29 cellular contexts compared by ENCODE assay signal in the genomic region with DNA sequence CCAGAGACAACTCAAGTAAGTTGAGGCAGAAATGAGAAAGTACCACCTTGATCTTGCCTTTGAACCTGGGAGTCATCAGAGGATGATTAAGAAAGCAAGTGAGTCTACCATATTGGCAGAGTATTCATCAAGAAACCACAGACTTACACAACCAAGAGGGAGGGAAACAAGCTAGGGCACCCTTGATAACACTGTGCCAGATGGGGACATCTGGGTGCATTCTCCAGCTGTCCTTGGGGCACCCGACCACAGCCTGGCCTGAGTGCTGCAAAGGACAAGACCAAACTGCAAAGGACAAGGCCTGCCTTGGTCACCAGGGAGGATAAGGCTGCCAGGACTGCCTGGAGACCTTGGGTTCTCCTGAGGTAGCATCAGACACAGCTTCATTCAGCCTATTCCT.
"Had no signal": no experiment of that assay in that cellular context is flagged by ENCODE, and none has a peak within 500 bp of the region (broad histone marks: within the 10 kb centered on the region; RNA-seq: fewer than 3 reads in every experiment).

No MANE protein-coding gene starts in this region.

- H3K27me3 ChIP-seq: adrenal gland, ascending aorta, breast epithelium, colonic mucosa, foreskin keratinocyte had no signal

- H3K4me3 ChIP-seq: adrenal gland, ascending aorta, breast epithelium, cardiac muscle cell, colonic mucosa, dorsolateral prefrontal cortex, gastroesophageal sphincter, heart right ventricle had no signal

- H3K27ac ChIP-seq: adrenal gland, ascending aorta, breast epithelium, cardiac muscle cell, colonic mucosa, foreskin keratinocyte, gastroesophageal sphincter, heart right ventricle had no signal

- H3K36me3 ChIP-seq: adrenal gland, ascending aorta, breast epithelium, cardiac muscle cell, colonic mucosa, gastroesophageal sphincter, heart right ventricle had no signal

- H3K9me3 ChIP-seq: adrenal gland, ascending aorta, breast epithelium, colonic mucosa, gastroesophageal sphincter, heart right ventricle had no signal

- H3K4me1 ChIP-seq: adrenal gland, ascending aorta, breast epithelium, colonic mucosa, foreskin keratinocyte, gastroesophageal sphincter, heart right ventricle had no signal

- DNase-seq: activated CD4-positive, alpha-beta memory T cell treated with anti-CD3 and anti-CD28 coated beads for 36 hours; activated CD4-positive, alpha-beta T cell treated with anti-CD3 and anti-CD28 coated beads for 36 hours; activated CD4-positive, CD25-positive, alpha-beta regulatory T cell; activated CD4-positive, CD25-positive, alpha-beta regulatory T cell treated with anti-CD3 and anti-CD28 coated beads, Interleukin-2, amount 50 U/mL, for 72 hours; activated CD8-positive, alpha-beta memory T cell treated with anti-CD3 and anti-CD28 coated beads, Interleukin-2, amount 10 ng/mL, durations not matched to agents 7 days and 5 days; activated CD8-positive, alpha-beta memory T cell treated with anti-CD3 and anti-CD28 coated beads, Interleukin-2, amount 50 U/mL, for 4 hours; activated CD8-positive, alpha-beta T cell treated with anti-CD3 and anti-CD28 coated beads, Interleukin-2, amount 10 ng/mL, durations not matched to agents 7 days and 5 days; activated effector memory CD4-positive, alpha-beta T cell treated with anti-CD3 and anti-CD28 coated beads, Interleukin-2, amount 50 U/mL, for 16 hours; activated naive CD4-positive, alpha-beta T cell treated with anti-CD3 and anti-CD28 coated beads for 36 hours; activated naive CD8-positive, alpha-beta T cell treated with anti-CD3 and anti-CD28 coated beads for 36 hours; activated naive CD8-positive, alpha-beta T cell treated with anti-CD3 and anti-CD28 coated beads, Interleukin-2, amount 50 U/mL, for 24 hours; activated T-cell treated with anti-CD3 and anti-CD28 coated beads, Interleukin-2, amount 50 U/mL, for 1 hour; activated T-cell treated with anti-CD3 and anti-CD28 coated beads, Interleukin-2, amount 50 U/mL, for 48 hours; adrenal gland; amygdala; central memory CD4-positive, alpha-beta T cell; cerebellar nuclear complex; colonic mucosa; dorsolateral prefrontal cortex; effector memory CD4-positive, alpha-beta T cell; endodermal cell; foreskin keratinocyte; heart right ventricle; T-helper 2 cell had no signal

- ATAC-seq: activated CD4-positive, alpha-beta T cell treated with anti-CD3 and anti-CD28 coated beads for 36 hours; activated CD8-positive, alpha-beta memory T cell treated with anti-CD3 and anti-CD28 coated beads, Interleukin-2, amount 10 ng/mL, durations not matched to agents 7 days and 5 days; activated CD8-positive, alpha-beta T cell treated with anti-CD3 and anti-CD28 coated beads, Interleukin-2, amount 10 ng/mL, durations not matched to agents 7 days and 5 days; activated naive CD8-positive, alpha-beta T cell treated with anti-CD3 and anti-CD28 coated beads, Interleukin-2, amount 50 U/mL, for 24 hours; esophagus mucosa; foreskin keratinocyte; gastroesophageal sphincter; heart right ventricle had no signal
